22 cellular contexts compared by ENCODE assay signal in the genomic region with DNA sequence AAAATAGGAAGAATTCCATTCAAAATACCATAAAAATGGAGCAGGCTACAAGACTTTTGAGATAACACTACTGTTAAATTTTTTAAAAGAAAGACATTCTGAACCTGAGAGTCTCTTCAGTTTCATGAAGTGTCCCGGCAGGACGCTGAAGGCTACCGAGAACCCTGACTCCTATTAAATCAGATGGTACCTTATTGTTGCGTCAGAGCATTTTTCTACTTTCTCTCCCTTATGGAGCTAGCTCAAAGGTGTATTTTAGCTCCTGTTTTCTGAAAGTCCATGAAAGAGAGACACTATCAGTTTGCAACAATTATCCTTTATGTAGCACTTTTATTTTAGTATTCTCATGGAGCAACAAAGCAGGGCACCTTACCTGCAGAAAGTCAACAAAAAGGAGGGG.
"Had no signal": no experiment of that assay in that cellular context is flagged by ENCODE, and none has a peak within 500 bp of the region (broad histone marks: within the 10 kb centered on the region; RNA-seq: fewer than 3 reads in every experiment).

No MANE protein-coding gene starts in this region.

- H3K4me3 ChIP-seq: coronary artery, dorsolateral prefrontal cortex, esophagus muscularis mucosa, gastrocnemius medialis, heart right ventricle, left lung, lower lobe of right lung, mucosa of descending colon had no signal

- DNase-seq: dermis blood vessel endothelial cell; dorsolateral prefrontal cortex; effector CD4-positive, alpha-beta T cell; effector memory CD4-positive, alpha-beta T cell; foreskin melanocyte; gastrocnemius medialis; glutamatergic neuron; head of caudate nucleus; heart right ventricle; hippocampal formation; left cardiac atrium; left lung; left ventricle myocardium superior; lower lobe of right lung; mesenchymal stem cell; mucosa of descending colon had no signal

- FAIRE-seq: colon, endothelial cell of umbilical vein, islet of Langerhans, keratinocyte had no signal

- H3K4me1 ChIP-seq: esophagus muscularis mucosa, heart right ventricle, left lung, lower lobe of right lung had no signal

- H3K27ac ChIP-seq: coronary artery, dorsolateral prefrontal cortex, esophagus muscularis mucosa, gastrocnemius medialis, heart right ventricle, left lung, lower lobe of right lung had no signal

- H3K9me3 ChIP-seq: gastrocnemius medialis, mucosa of descending colon had no signal

- ATAC-seq: gastrocnemius medialis, heart right ventricle, left cardiac atrium, left lung, left ventricle myocardium superior, lower lobe of right lung, mucosa of descending colon had no signal

- H3K27me3 ChIP-seq: esophagus muscularis mucosa, gastrocnemius medialis, heart right ventricle, left lung had no signal

- H3K36me3 ChIP-seq: esophagus muscularis mucosa, gastrocnemius medialis, heart right ventricle, left lung, lower lobe of right lung had no signal
